Comparison of ENCODE assay signal across 8 cellular contexts in genomic region chr16:14354561-14355351, GRCh38.
DNase-seq lines count a peak whose midpoint lies in the region; ATAC-seq, FAIRE-seq and TF ChIP-seq lines count a peak whose summit lies in the region.

No MANE protein-coding gene starts in this region.

- TF ChIP-seq CTCF in GM06990 (IDR thresholded peaks at IDR 0.05; ENCODE audit: insufficient read depth, low read length, poor library complexity, severe bottlenecking) = no peak

- intact Hi-C loops in sciatic nerve (cut with DNase I) = no loop called here

- H3K36me3 Mint-ChIP-seq in activated naive CD4-positive, alpha-beta T cell treated with anti-CD3 and anti-CD28 coated beads, Interleukin-2, amount 50 U/mL, for 24 hours = no peaks in the 10 kb centered on the region

- no peaks in the 10 kb centered on the region for H3K27me3 ChIP-seq in GM06990 (replicated peaks; ENCODE audit: control insufficient read depth, insufficient read depth, low read length)

- H3K4me1 Mint-ChIP-seq in activated naive CD4-positive, alpha-beta T cell treated with anti-CD3 and anti-CD28 coated beads, Interleukin-2, amount 50 U/mL, for 24 hours = peaks cover 11% of the 10 kb centered on the region

- DNase-seq in GM06990 (ENCODE audit: extremely low read depth, insufficient read length) (peak; percentile 86), sciatic nerve (ENCODE audit: low spot score) (no peak), RCC 7860 (ENCODE audit: low spot score) (no peak), NCI-H1930 (lab: John Stamatoyannopoulos, UW) (no peak), NCI-H2107 treated with DMSO at 0.1 percent for 48 hours (lab: John Stamatoyannopoulos, UW; ENCODE audit: unreplicated experiment) (no peak)

- H3K27ac Mint-ChIP-seq in activated naive CD4-positive, alpha-beta T cell treated with anti-CD3 and anti-CD28 coated beads, Interleukin-2, amount 50 U/mL, for 24 hours = no peak overlapping the region

- no peak for FAIRE-seq in RCC 7860 (lab: Jason Lieb, UNC)

- H3K9me3 Mint-ChIP-seq in activated naive CD4-positive, alpha-beta T cell treated with anti-CD3 and anti-CD28 coated beads, Interleukin-2, amount 50 U/mL, for 24 hours = no peaks in the 10 kb centered on the region

- H3K4me3 ChIP-seq in GM06990 (replicated peaks; ENCODE audit: low read depth, low read length) = no peak overlapping the region; the same call in 1 of the 2 replicates

- ATAC-seq in GM21381 (IDR thresholded peaks at IDR 0.05; ENCODE audit: unreplicated experiment) (peak; percentile 89), HG03565 (IDR thresholded peaks at IDR 0.05; ENCODE audit: unreplicated experiment) (peak; percentile 86), sciatic nerve (peak; percentile 63)

- H3K36me3 ChIP-seq in GM06990 (ENCODE audit: control insufficient read depth, insufficient read depth, low read length) = no peaks in the 10 kb centered on the region

- no peaks in the 10 kb centered on the region for H3K27me3 Mint-ChIP-seq in activated naive CD4-positive, alpha-beta T cell treated with anti-CD3 and anti-CD28 coated beads, Interleukin-2, amount 50 U/mL, for 24 hours

- peak overlapping the region; percentile 53 for H3K4me3 Mint-ChIP-seq in activated naive CD4-positive, alpha-beta T cell treated with anti-CD3 and anti-CD28 coated beads, Interleukin-2, amount 50 U/mL, for 24 hours
